ENCODE assay signal across 14 cellular contexts in genomic region chr18:10381951-10382350, GRCh38.
"Had no signal": no experiment of that assay in that cellular context is flagged by ENCODE, and none has a peak within 500 bp of the region (broad histone marks: within the 10 kb centered on the region; RNA-seq: fewer than 3 reads in every experiment).

No MANE protein-coding gene starts in this region.

- H3K4me3 Mint-ChIP-seq: activated naive CD4-positive, alpha-beta T cell treated with anti-CD3 and anti-CD28 coated beads for 36 hours; effector memory CD8-positive, alpha-beta T cell; naive thymus-derived CD8-positive, alpha-beta T cell had no signal

- H3K4me1 ChIP-seq: ascending aorta, pancreas had no signal

- H3K27ac Mint-ChIP-seq: activated naive CD4-positive, alpha-beta T cell treated with anti-CD3 and anti-CD28 coated beads for 36 hours; activated T-helper 2 cell treated with anti-CD3 and anti-CD28 coated beads, Interferon-gamma antibody, Interleukin-2, Interleukin-4, amounts not matched to agents 10 μg/mL and 5 μg/mL and 100 μg/mL, durations not matched to agents 14 hours and 24 hours and 36 hours; effector memory CD8-positive, alpha-beta T cell; naive thymus-derived CD8-positive, alpha-beta T cell had no signal

- H3K27me3 ChIP-seq: ascending aorta, pancreas had no signal

- H3K36me3 ChIP-seq: ascending aorta, pancreas, thoracic aorta had no signal

- H3K9me3 Mint-ChIP-seq: activated naive CD4-positive, alpha-beta T cell treated with anti-CD3 and anti-CD28 coated beads for 36 hours; activated T-helper 2 cell treated with anti-CD3 and anti-CD28 coated beads, Interferon-gamma antibody, Interleukin-2, Interleukin-4, amounts not matched to agents 10 μg/mL and 5 μg/mL and 100 μg/mL, durations not matched to agents 14 hours and 24 hours and 36 hours had no signal

- H3K27ac ChIP-seq: ascending aorta, pancreas, thoracic aorta had no signal

- DNase-seq: activated naive CD4-positive, alpha-beta T cell treated with anti-CD3 and anti-CD28 coated beads for 36 hours; dermis blood vessel endothelial cell; effector memory CD8-positive, alpha-beta T cell; hippocampal formation; mucosa of descending colon; naive thymus-derived CD8-positive, alpha-beta T cell; pancreas; stimulated activated CD4-positive, alpha-beta T cell treated with anti-CD3 and anti-CD28 coated beads, Interleukin-1b, Interleukin-23, amount 100 ng/mL, for 48 hours; T1000 had no signal

- FAIRE-seq: keratinocyte, pancreas, urothelium cell line had no signal

- H3K9me3 ChIP-seq: ascending aorta, mucosa of descending colon, pancreas, thoracic aorta had no signal

- H3K36me3 Mint-ChIP-seq: naive thymus-derived CD8-positive, alpha-beta T cell had no signal

- H3K4me3 ChIP-seq: ascending aorta, mucosa of descending colon, pancreas, thoracic aorta had no signal
